1 cellular context compared by ENCODE assay signal in the genomic region with DNA sequence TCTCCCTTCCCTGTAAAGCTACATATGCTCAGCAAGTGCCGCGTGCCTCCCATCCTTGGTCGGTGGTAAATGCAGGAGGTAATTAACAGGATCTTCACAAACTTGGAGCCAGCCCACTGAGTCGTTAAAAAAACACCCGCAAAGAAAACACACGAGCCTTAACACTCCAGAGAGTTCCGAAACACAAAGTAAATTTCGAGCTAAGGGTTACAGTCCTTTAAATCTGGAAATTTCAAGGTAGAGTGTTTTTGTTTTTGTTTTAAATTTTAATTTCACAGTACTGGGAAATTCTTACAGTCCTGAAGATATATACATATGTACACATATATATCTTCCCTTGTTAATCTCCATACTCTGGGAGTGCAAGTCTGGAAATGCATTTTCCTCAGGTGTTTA.
TF ChIP-seq lines count a peak whose summit lies in the region.

No MANE protein-coding gene starts in this region.

TF ChIP-seq in GM23338, 12 proteins besides CTCF, POLR2A, EP300 and RAD21 (continued from another document):
- TF ChIP-seq, protein P1, sequence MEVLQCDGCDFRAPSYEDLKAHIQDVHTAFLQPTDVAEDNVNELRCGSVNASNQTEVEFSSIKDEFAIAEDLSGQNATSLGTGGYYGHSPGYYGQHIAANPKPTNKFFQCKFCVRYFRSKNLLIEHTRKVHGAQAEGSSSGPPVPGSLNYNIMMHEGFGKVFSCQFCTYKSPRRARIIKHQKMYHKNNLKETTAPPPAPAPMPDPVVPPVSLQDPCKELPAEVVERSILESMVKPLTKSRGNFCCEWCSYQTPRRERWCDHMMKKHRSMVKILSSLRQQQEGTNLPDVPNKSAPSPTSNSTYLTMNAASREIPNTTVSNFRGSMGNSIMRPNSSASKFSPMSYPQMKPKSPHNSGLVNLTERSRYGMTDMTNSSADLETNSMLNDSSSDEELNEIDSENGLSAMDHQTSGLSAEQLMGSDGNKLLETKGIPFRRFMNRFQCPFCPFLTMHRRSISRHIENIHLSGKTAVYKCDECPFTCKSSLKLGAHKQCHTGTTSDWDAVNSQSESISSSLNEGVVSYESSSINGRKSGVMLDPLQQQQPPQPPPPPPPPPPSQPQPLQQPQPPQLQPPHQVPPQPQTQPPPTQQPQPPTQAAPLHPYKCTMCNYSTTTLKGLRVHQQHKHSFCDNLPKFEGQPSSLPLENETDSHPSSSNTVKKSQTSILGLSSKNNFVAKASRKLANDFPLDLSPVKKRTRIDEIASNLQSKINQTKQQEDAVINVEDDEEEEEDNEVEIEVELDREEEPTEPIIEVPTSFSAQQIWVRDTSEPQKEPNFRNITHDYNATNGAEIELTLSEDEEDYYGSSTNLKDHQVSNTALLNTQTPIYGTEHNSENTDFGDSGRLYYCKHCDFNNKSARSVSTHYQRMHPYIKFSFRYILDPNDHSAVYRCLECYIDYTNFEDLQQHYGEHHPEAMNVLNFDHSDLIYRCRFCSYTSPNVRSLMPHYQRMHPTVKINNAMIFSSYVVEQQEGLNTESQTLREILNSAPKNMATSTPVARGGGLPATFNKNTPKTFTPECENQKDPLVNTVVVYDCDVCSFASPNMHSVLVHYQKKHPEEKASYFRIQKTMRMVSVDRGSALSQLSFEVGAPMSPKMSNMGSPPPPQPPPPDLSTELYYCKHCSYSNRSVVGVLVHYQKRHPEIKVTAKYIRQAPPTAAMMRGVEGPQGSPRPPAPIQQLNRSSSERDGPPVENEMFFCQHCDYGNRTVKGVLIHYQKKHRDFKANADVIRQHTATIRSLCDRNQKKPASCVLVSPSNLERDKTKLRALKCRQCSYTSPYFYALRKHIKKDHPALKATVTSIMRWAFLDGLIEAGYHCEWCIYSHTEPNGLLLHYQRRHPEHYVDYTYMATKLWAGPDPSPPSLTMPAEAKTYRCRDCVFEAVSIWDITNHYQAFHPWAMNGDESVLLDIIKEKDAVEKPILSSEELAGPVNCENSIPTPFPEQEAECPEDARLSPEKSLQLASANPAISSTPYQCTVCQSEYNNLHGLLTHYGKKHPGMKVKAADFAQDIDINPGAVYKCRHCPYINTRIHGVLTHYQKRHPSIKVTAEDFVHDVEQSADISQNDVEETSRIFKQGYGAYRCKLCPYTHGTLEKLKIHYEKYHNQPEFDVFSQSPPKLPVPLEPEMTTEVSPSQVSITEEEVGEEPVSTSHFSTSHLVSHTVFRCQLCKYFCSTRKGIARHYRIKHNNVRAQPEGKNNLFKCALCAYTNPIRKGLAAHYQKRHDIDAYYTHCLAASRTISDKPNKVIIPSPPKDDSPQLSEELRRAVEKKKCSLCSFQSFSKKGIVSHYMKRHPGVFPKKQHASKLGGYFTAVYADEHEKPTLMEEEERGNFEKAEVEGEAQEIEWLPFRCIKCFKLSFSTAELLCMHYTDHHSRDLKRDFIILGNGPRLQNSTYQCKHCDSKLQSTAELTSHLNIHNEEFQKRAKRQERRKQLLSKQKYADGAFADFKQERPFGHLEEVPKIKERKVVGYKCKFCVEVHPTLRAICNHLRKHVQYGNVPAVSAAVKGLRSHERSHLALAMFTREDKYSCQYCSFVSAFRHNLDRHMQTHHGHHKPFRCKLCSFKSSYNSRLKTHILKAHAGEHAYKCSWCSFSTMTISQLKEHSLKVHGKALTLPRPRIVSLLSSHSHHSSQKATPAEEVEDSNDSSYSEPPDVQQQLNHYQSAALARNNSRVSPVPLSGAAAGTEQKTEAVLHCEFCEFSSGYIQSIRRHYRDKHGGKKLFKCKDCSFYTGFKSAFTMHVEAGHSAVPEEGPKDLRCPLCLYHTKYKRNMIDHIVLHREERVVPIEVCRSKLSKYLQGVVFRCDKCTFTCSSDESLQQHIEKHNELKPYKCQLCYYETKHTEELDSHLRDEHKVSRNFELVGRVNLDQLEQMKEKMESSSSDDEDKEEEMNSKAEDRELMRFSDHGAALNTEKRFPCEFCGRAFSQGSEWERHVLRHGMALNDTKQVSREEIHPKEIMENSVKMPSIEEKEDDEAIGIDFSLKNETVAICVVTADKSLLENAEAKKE (CRISPR knock-in tag; IDR thresholded peaks at IDR 0.05): no peak
TF ChIP-seq in GM23338: peak in this region for 0.
